8 cellular contexts compared by ENCODE assay signal in genomic region chr5:151223447-151224264, GRCh38. TPM values are rescaled to one million over a fixed set of nuclear protein-coding genes. Genes with fewer than 3 reads are reported as not detected.
A peak's percentile ranks its signal among the peaks of the same experiment; 100 is the strongest.
DNase-seq lines count a peak whose midpoint lies in the region; ATAC-seq and TF ChIP-seq lines count a peak whose summit lies in the region.

CCDC69 (minus strand) TSS chr5:151224092; CDS start chr5:151223970, 122 bp downstream.

- H3K9me3 ChIP-seq in DND-41 (ENCODE audit: insufficient read depth, low read length, severe bottlenecking) (no peaks in the 10 kb centered on the region), neutrophil (no peaks in the 10 kb centered on the region), vagina (no peaks in the 10 kb centered on the region)

- peaks cover 86% of the 10 kb centered on the region for H3K36me3 ChIP-seq in DND-41 (ENCODE audit: insufficient read depth, low read length)
- no peaks in the 10 kb centered on the region for H3K36me3 ChIP-seq in neutrophil
- H3K36me3 ChIP-seq in vagina, result no peaks in the 10 kb centered on the region

- no peak within 1 kb of the TSS for H3K4me3 ChIP-seq in DND-41 (ENCODE audit: low read depth in 1 of 2, low read length in 2 of 2)
- H3K4me3 ChIP-seq in HL-60 (replicated peaks; ENCODE audit: insufficient read depth, low read length), result peak within 1 kb of the TSS; percentile 71
- H3K4me3 ChIP-seq in neutrophil (ENCODE audit: low read depth in 1 of 2, low read length in 1 of 2), result peak within 1 kb of the TSS; percentile 82 to 86
- H3K4me3 ChIP-seq in vagina, result peak within 1 kb of the TSS; percentile 90 to 91

- peak in 1 of 2 donors; percentile 78 for TF ChIP-seq POLR2A in vagina (IDR thresholded peaks at IDR 0.05)

- H3K4me1 ChIP-seq in DND-41 (ENCODE audit: insufficient read depth, low read length) (peaks cover 48% of the 10 kb centered on the region), neutrophil (ENCODE audit: control insufficient read depth in 1 of 2, insufficient read depth in 1 of 2, low read depth in 1 of 2, low read length in 1 of 2) (peaks cover 57 to 64% of the 10 kb centered on the region in 2 experiments), vagina (peaks cover 43% of the 10 kb centered on the region)

- peak; percentile 1; the same call in 1 of the 3 replicates for ATAC-seq in DND-41 (ENCODE audit: insufficient read depth, low read depth)

- TF ChIP-seq CTCF in DND-41 (IDR thresholded peaks at IDR 0.05; ENCODE audit: borderline replicate concordance, extremely low read depth, low read length, poor library complexity, severe bottlenecking) (no peak), GM20000 (IDR thresholded peaks at IDR 0.05; ENCODE audit: extremely low read depth, missing control alignments) (no peak), HL-60 (IDR thresholded peaks at IDR 0.05; ENCODE audit: insufficient read depth, low read length) (no peak), neutrophil (IDR thresholded peaks at IDR 0.05) (no peak), vagina (IDR thresholded peaks at IDR 0.05) (no peak)

- no peak for DNase-seq in DND-41
- DNase-seq in GM20000 (ENCODE audit: low spot score), result peak; percentile 81
- DNase-seq in HL-60 (ENCODE audit: low read depth in 1 of 2, low spot score in 1 of 2), result peak in 1 of 2 experiments; percentile 71
- DNase-seq in RPMI8226, result peak; percentile 79
- DNase-seq in activated naive CD4-positive, alpha-beta T cell treated with Interleukin-2 at 50 U/mL for 16 hours, result peak; percentile 65
- DNase-seq in glomerular endothelial cell (ENCODE audit: extremely low read depth, low read depth, low spot score), result no peak
- no peak for DNase-seq in vagina (ENCODE audit: extremely low spot score in 2 of 2)

- H3K27ac ChIP-seq in DND-41 (ENCODE audit: low read length) (peak within 1 kb of the TSS; percentile 42; the same call in 1 of the 2 replicates), HL-60 (replicated peaks) (peak within 1 kb of the TSS; percentile 74), neutrophil (peak within 1 kb of the TSS; percentile 100), vagina (peak within 1 kb of the TSS; percentile 92)

- H4K20me1 ChIP-seq in DND-41 (ENCODE audit: insufficient read depth, low read length), result peaks cover 68% of the 10 kb centered on the region

- intact Hi-C loops in vagina (cut with DNase I), result no loop called here

- H3K9ac ChIP-seq in DND-41 (ENCODE audit: low read depth, low read length), result no peak within 1 kb of the TSS

- peaks cover 97% of the 10 kb centered on the region for H3K79me2 ChIP-seq in DND-41 (ENCODE audit: insufficient read depth, low read length)

- H3K27me3 ChIP-seq in DND-41 (ENCODE audit: insufficient read depth, low read length, poor library complexity) (no peaks in the 10 kb centered on the region), HL-60 (ENCODE audit: insufficient read depth, poor library complexity, severe bottlenecking) (no peaks in the 10 kb centered on the region), neutrophil (no peaks in the 10 kb centered on the region), vagina (no peaks in the 10 kb centered on the region)

- no peak within 1 kb of the TSS for H3K4me2 ChIP-seq in DND-41 (ENCODE audit: insufficient read depth, low read length)

- no peak within 1 kb of the TSS for H2AFZ ChIP-seq in DND-41 (ENCODE audit: low read depth, low read length)

RNA-seq across cellular contexts. Expression of gene CCDC69, which starts in this region (rescaled TPM):
- total RNA-seq in glomerular endothelial cell (10.6 and 26.1 TPM in 2 replicates), vagina (84.5 TPM)

Comparison
In these comparisons a context has a peak if more than half of its experiments do, and no peak if none do; other contexts are left out.
1. DNase-seq: peak in GM20000 (single experiment), RPMI8226 (single experiment) and activated naive CD4-positive, alpha-beta T cell treated with Interleukin-2 at 50 U/mL for 16 hours (single experiment); none in DND-41 (single experiment), glomerular endothelial cell (single experiment) and vagina (0 of 2).
2. H3K27ac ChIP-seq: peak in every context shown above with its lines; median percentile 100 in neutrophil; 92 in vagina; 74 in HL-60; 42 in DND-41.
3. H3K4me3 ChIP-seq: peak in HL-60 (single experiment), neutrophil (2 of 2) and vagina (2 of 2); none in DND-41 (0 of 2).